Comparison of ENCODE assay signal across 2 cellular contexts in genomic region chr7:155483868-155484325, GRCh38.
TF ChIP-seq lines count a peak whose summit lies in the region.

No MANE protein-coding gene starts in this region.

TF ChIP-seq in H1, 55 proteins besides CTCF, POLR2A, EP300 and RAD21:
- TF ChIP-seq EZH2 (IDR thresholded peaks at IDR 0.05; ENCODE audit: low read depth, low read length, severe bottlenecking) (peak; percentile 5), NRF1 (IDR thresholded peaks at IDR 0.05; ENCODE audit: low read depth, low read length) (no peak), CHD7 (IDR thresholded peaks at IDR 0.05; ENCODE audit: insufficient replicate concordance, low read length) (no peak), CBX5 (IDR thresholded peaks at IDR 0.05; ENCODE audit: low read depth, low read length) (no peak)

TF ChIP-seq in WTC11, 78 proteins besides CTCF, POLR2A, EP300 and RAD21:
- TF ChIP-seq MYBL2 (CRISPR knock-in tag; IDR thresholded peaks at IDR 0.05) (no peak), ERG (CRISPR knock-in tag; IDR thresholded peaks at IDR 0.05) (no peak), PRRX2 (CRISPR knock-in tag; IDR thresholded peaks at IDR 0.05) (no peak), GRHL2 (CRISPR knock-in tag; IDR thresholded peaks at IDR 0.05; ENCODE audit: insufficient replicate concordance, severe bottlenecking) (no peak), SMAD4 (CRISPR knock-in tag; IDR thresholded peaks at IDR 0.05) (no peak), MXD4 (CRISPR knock-in tag; IDR thresholded peaks at IDR 0.05; ENCODE audit: borderline replicate concordance) (no peak), ZNF219 (CRISPR knock-in tag; IDR thresholded peaks at IDR 0.05; ENCODE audit: borderline replicate concordance) (no peak), ZNF423 (CRISPR knock-in tag; IDR thresholded peaks at IDR 0.05) (no peak)
